Comparison of ENCODE assay signal across 27 cellular contexts in genomic region chr12:109796057-109796456, GRCh38. TPM values are rescaled to one million over a fixed set of nuclear protein-coding genes. Genes with fewer than 3 reads are reported as not detected.
"Had no signal": no experiment of that assay in that cellular context is flagged by ENCODE, and none has a peak within 500 bp of the region (broad histone marks: within the 10 kb centered on the region; RNA-seq: fewer than 3 reads in every experiment).

No MANE protein-coding gene starts in this region.

- H3K27ac Mint-ChIP-seq: naive B cell; naive thymus-derived CD8-positive, alpha-beta T cell; natural killer cell treated with Interleukin-12 subunit alpha and Interleukin-12 subunit beta and Interleukin-15 and Interleukin-18, amount 100 ng/mL, for 72 hours; stimulated activated effector memory CD8-positive, alpha-beta T cell treated with anti-CD3 and anti-CD28 coated beads, Interleukin-12 subunit alpha, Interleukin-12 subunit beta, amount 100 ng/mL, for 72 hours; stimulated activated naive B cell treated with anti-CD40 and anti-IgM and Interleukin-4, amounts not matched to agents 10 μg/mL and 1 μg/mL and 100 μg/mL, for 72 hours; stimulated activated naive CD8-positive, alpha-beta T cell treated with anti-CD3 and anti-CD28 coated beads, Interleukin-15, Interleukin-2, amounts not matched to agents 100 ng/mL and 50 ng/mL, for 24 hours had no signal

- DNase-seq: naive B cell; occipital lobe; retina; right cardiac atrium; stimulated activated CD4-positive, alpha-beta T cell treated with anti-CD3 and anti-CD28 coated beads, Interleukin-15, amount 100 ng/mL, for 24 hours; stimulated activated CD4-positive, alpha-beta T cell treated with anti-CD3 and anti-CD28 coated beads, Interleukin-2, amount 100 ng/mL, for 24 hours; stimulated activated CD4-positive, alpha-beta T cell treated with anti-CD3 and anti-CD28 coated beads, Interleukin-2, amount 100 ng/mL, for 48 hours; stimulated activated CD4-positive, alpha-beta T cell treated with anti-CD3 and anti-CD28 coated beads, Interleukin-4, amount 100 ng/mL, for 24 hours; stimulated activated naive B cell treated with anti-CD40 and anti-IgM and Interleukin-4, amounts not matched to agents 10 μg/mL and 1 μg/mL and 100 μg/mL, for 72 hours; stimulated activated naive CD4-positive, alpha-beta T cell treated with Interleukin-2 at 50 U/mL for 16 hours; stomach; thyroid gland; trophoblast cell; upper lobe of left lung had no signal

- ATAC-seq: naive thymus-derived CD8-positive, alpha-beta T cell; natural killer cell treated with Interleukin-12 subunit alpha and Interleukin-12 subunit beta and Interleukin-15 and Interleukin-18, amount 100 ng/mL, for 72 hours; pancreas; sciatic nerve; stimulated activated effector memory CD8-positive, alpha-beta T cell treated with anti-CD3 and anti-CD28 coated beads, Interleukin-12 subunit alpha, Interleukin-12 subunit beta, amount 100 ng/mL, for 72 hours; stimulated activated naive B cell treated with anti-CD40 and anti-IgM and Interleukin-4, amounts not matched to agents 10 μg/mL and 1 μg/mL and 100 μg/mL, for 72 hours had no signal

- H3K4me3 ChIP-seq: pancreas, prostate gland, skin epidermis, stomach, thoracic aorta, thyroid gland, tibial nerve, upper lobe of left lung, vagina had no signal

- H3K9me3 Mint-ChIP-seq: naive B cell; naive thymus-derived CD8-positive, alpha-beta T cell; natural killer cell treated with Interleukin-12 subunit alpha and Interleukin-12 subunit beta and Interleukin-15 and Interleukin-18, amount 100 ng/mL, for 72 hours; stimulated activated effector memory CD8-positive, alpha-beta T cell treated with anti-CD3 and anti-CD28 coated beads, Interleukin-12 subunit alpha, Interleukin-12 subunit beta, amount 100 ng/mL, for 72 hours; stimulated activated naive B cell treated with anti-CD40 and anti-IgM and Interleukin-4, amounts not matched to agents 10 μg/mL and 1 μg/mL and 100 μg/mL, for 72 hours; stimulated activated naive CD8-positive, alpha-beta T cell treated with anti-CD3 and anti-CD28 coated beads, Interleukin-15, Interleukin-2, amounts not matched to agents 100 ng/mL and 50 ng/mL, for 24 hours had no signal

- H3K4me1 Mint-ChIP-seq: naive B cell; naive thymus-derived CD8-positive, alpha-beta T cell; stimulated activated effector memory CD8-positive, alpha-beta T cell treated with anti-CD3 and anti-CD28 coated beads, Interleukin-12 subunit alpha, Interleukin-12 subunit beta, amount 100 ng/mL, for 72 hours; stimulated activated naive B cell treated with anti-CD40 and anti-IgM and Interleukin-4, amounts not matched to agents 10 μg/mL and 1 μg/mL and 100 μg/mL, for 72 hours had no signal

- H3K36me3 Mint-ChIP-seq: naive B cell; naive thymus-derived CD8-positive, alpha-beta T cell; natural killer cell treated with Interleukin-12 subunit alpha and Interleukin-12 subunit beta and Interleukin-15 and Interleukin-18, amount 100 ng/mL, for 72 hours; stimulated activated effector memory CD8-positive, alpha-beta T cell treated with anti-CD3 and anti-CD28 coated beads, Interleukin-12 subunit alpha, Interleukin-12 subunit beta, amount 100 ng/mL, for 72 hours; stimulated activated naive B cell treated with anti-CD40 and anti-IgM and Interleukin-4, amounts not matched to agents 10 μg/mL and 1 μg/mL and 100 μg/mL, for 72 hours had no signal

- H3K9me3 ChIP-seq: pancreas, prostate gland, stomach, thoracic aorta, thyroid gland, tibial nerve, upper lobe of left lung, vagina had no signal

- H3K4me1 ChIP-seq: pancreas, prostate gland, stomach, thyroid gland, tibial nerve, upper lobe of left lung, vagina had no signal

- H3K27ac ChIP-seq: pancreas, prostate gland, skin epidermis, stomach, thoracic aorta, thyroid gland, tibial nerve, upper lobe of left lung, vagina had no signal

- H3K36me3 ChIP-seq: pancreas, stomach, thoracic aorta, thyroid gland, tibial nerve, upper lobe of left lung, vagina had no signal

- FAIRE-seq: pancreas, urothelium cell line had no signal

- H3K27me3 ChIP-seq: pancreas, thyroid gland, tibial nerve, upper lobe of left lung, vagina had no signal

- H3K4me3 Mint-ChIP-seq: naive B cell; naive thymus-derived CD8-positive, alpha-beta T cell; natural killer cell treated with Interleukin-12 subunit alpha and Interleukin-12 subunit beta and Interleukin-15 and Interleukin-18, amount 100 ng/mL, for 72 hours; stimulated activated effector memory CD8-positive, alpha-beta T cell treated with anti-CD3 and anti-CD28 coated beads, Interleukin-12 subunit alpha, Interleukin-12 subunit beta, amount 100 ng/mL, for 72 hours; stimulated activated naive B cell treated with anti-CD40 and anti-IgM and Interleukin-4, amounts not matched to agents 10 μg/mL and 1 μg/mL and 100 μg/mL, for 72 hours; stimulated activated naive CD8-positive, alpha-beta T cell treated with anti-CD3 and anti-CD28 coated beads, Interleukin-15, Interleukin-2, amounts not matched to agents 100 ng/mL and 50 ng/mL, for 24 hours had no signal

RNA-seq across cellular contexts. Expression of gene TRPV4, which starts 37.1 kb away (rescaled TPM):
- total RNA-seq: naive thymus-derived CD8-positive, alpha-beta T cell; natural killer cell treated with Interleukin-12 subunit alpha and Interleukin-12 subunit beta and Interleukin-15 and Interleukin-18, amount 100 ng/mL, for 72 hours; occipital lobe had no signal
- polyA plus RNA-seq: naive thymus-derived CD8-positive, alpha-beta T cell; neural cell had no signal
